Comparison of ENCODE assay signal across 1 cellular context in the genomic region with DNA sequence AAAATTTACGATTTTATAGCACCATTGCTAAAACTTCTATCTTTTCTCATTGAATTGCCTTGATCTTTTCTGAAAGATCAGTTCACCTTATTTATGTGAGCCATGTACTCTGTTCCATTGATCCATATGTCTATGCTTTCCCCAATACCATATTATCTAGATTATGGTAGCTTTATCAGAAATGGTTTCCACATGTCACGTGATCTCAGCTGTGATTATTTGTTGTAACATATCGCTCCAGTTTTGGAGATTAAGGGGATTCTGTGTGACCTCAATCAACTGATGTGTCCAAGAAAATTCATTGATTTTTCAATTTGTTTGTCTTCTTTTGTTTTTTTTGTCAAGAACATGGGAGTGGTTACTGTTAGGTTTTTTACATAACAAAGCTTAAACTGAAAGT.
TF ChIP-seq lines count a peak whose summit lies in the region.

No MANE protein-coding gene starts in this region.

TF ChIP-seq in HepG2, 621 proteins besides CTCF, POLR2A, EP300 and RAD21 (continued from another document):
- TF ChIP-seq NR2F2 (IDR thresholded peaks at IDR 0.05; ENCODE audit: borderline replicate concordance, low read depth), result no peak
- no peak for TF ChIP-seq NFYC (CRISPR knock-in tag; IDR thresholded peaks at IDR 0.05)
